Comparison of ENCODE assay signal across 9 cellular contexts in the genomic region with DNA sequence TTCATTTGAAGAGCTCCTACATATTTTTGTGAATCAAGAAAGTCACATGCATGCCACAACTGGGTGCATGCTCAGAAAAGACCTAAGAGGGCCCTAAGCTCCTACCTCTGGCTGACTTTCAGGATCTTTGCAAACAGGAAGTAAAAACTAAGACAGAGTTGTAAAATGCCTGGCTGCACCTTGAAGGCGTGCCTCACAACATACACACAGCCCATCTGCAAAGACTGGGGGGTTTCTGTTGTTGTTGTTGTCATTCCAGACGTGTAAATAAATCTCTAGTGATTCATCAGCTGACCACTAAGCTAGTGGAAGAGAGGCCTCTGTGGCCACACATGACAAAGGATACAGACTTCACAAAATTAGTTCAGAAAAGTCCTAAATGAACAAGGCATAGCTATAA. TPM values are rescaled to one million over a fixed set of nuclear protein-coding genes. Genes with fewer than 3 reads are reported as not detected.
DNase-seq lines count a peak whose midpoint lies in the region; ATAC-seq, FAIRE-seq and TF ChIP-seq lines count a peak whose summit lies in the region.
"Had no signal": no experiment of that assay in that cellular context is flagged by ENCODE, and none has a peak within 500 bp of the region (broad histone marks: within the 10 kb centered on the region; RNA-seq: fewer than 3 reads in every experiment).

No MANE protein-coding gene starts in this region.

- H2AFZ ChIP-seq in GM23248 = no peak overlapping the region
- H2AFZ ChIP-seq in MM.1S (ENCODE audit: low read length) = no peak overlapping the region

- DNase-seq in GM12891 (ENCODE audit: insufficient read length, low spot score) (peak; percentile 14), GM23248 (peak; percentile 27), MM.1S (peak; percentile 11), lower lobe of right lung (no peak), left ventricle myocardium superior (no peak), DMS153 (lab: John Stamatoyannopoulos, UW) (no peak), COR-L47 (lab: John Stamatoyannopoulos, UW) (no peak)
- no peak for DNase-seq in activated effector memory CD4-positive, alpha-beta T cell treated with Interleukin-2 at 50 U/mL for 16 hours

- H3K79me2 ChIP-seq in GM23248 (ENCODE audit: insufficient read depth) (peaks cover 96% of the 10 kb centered on the region), MM.1S (ENCODE audit: low read length) (peaks cover 71% of the 10 kb centered on the region)

- ATAC-seq in lower lobe of right lung (peak; percentile 53 to 68), left ventricle myocardium superior (no peak)

- peak; percentile 88 for FAIRE-seq in GM12891 (lab: Jason Lieb, UNC)
- FAIRE-seq: colon had no signal

- H3K36me3 ChIP-seq in GM23248 (ENCODE audit: low read depth) = peaks cover 5% of the 10 kb centered on the region; the same call in 1 of the 2 replicates
- H3K36me3 ChIP-seq in MM.1S (replicated peaks; ENCODE audit: insufficient read depth, low read length) = no peaks in the 10 kb centered on the region
- H3K36me3 ChIP-seq in lower lobe of right lung = no peaks in the 10 kb centered on the region

- no peak overlapping the region for H3K27ac ChIP-seq in GM23248
- H3K27ac ChIP-seq in MM.1S (ENCODE audit: low read length) = peak overlapping the region; percentile 3; the same call in 1 of the 2 replicates
- H3K27ac ChIP-seq in lower lobe of right lung = peak overlapping the region; percentile 37

- WGBS in GM23248 (ENCODE audit: low coverage in 1 of 2, low lambda C conversion rate in 2 of 2, missing lambda C conversion rate in 2 of 2), 2 experiments = 47 to 50% methylated on average over 2 of the region's 2 CpGs

- peaks cover 48% of the 10 kb centered on the region for H3F3A ChIP-seq in GM23248 (ENCODE audit: insufficient read depth)
- no peaks in the 10 kb centered on the region for H3F3A ChIP-seq in MM.1S (ENCODE audit: insufficient read depth, low read length)

- H3K27me3 ChIP-seq in GM23248 (replicated peaks; ENCODE audit: insufficient read depth) (no peaks in the 10 kb centered on the region), MM.1S (replicated peaks; ENCODE audit: insufficient read depth, low read length) (no peaks in the 10 kb centered on the region), lower lobe of right lung (ENCODE audit: low read depth) (no peaks in the 10 kb centered on the region)

- H3K9me3 ChIP-seq in GM23248 (ENCODE audit: low read depth) = no peaks in the 10 kb centered on the region
- H3K9me3 ChIP-seq in MM.1S (replicated peaks; ENCODE audit: insufficient read depth, low read length) = no peaks in the 10 kb centered on the region
- no peaks in the 10 kb centered on the region for H3K9me3 ChIP-seq in lower lobe of right lung

- H3K4me2 ChIP-seq in GM23248 (ENCODE audit: unreplicated experiment) (no peak overlapping the region), MM.1S (ENCODE audit: low read depth, low read length) (peak overlapping the region; percentile 2; the same call in 1 of the 2 replicates)

- no peak for TF ChIP-seq POLR2A in GM12891 (IDR thresholded peaks at IDR 0.05; ENCODE audit: low read depth, low read length)

- intact Hi-C loops in lower lobe of right lung (cut with DNase I) = no loop called here
- intact Hi-C loops in left ventricle myocardium superior (cut with micrococcal nuclease) = no loop called here

- H3K4me3 ChIP-seq in GM23248 = no peak overlapping the region
- H3K4me3 ChIP-seq in MM.1S (ENCODE audit: low read length) = no peak overlapping the region
- H3K4me3 ChIP-seq in lower lobe of right lung = no peak overlapping the region

- H4K20me1 ChIP-seq in GM23248 (ENCODE audit: insufficient read depth) (peaks cover 16% of the 10 kb centered on the region; the same call in 1 of the 2 replicates), MM.1S (ENCODE audit: insufficient read depth, low read length) (no peaks in the 10 kb centered on the region)

- H3K9me2 ChIP-seq in GM23248 (ENCODE audit: insufficient read depth) (no peaks in the 10 kb centered on the region), MM.1S (replicated peaks; ENCODE audit: insufficient read depth, low read length) (no peaks in the 10 kb centered on the region)

- in situ Hi-C loops in GM23248 (cut with MboI) = no loop called here

- H3K4me1 ChIP-seq in GM23248 (ENCODE audit: insufficient read depth) (peaks cover 49% of the 10 kb centered on the region), MM.1S (ENCODE audit: low read length) (peaks cover 11% of the 10 kb centered on the region), lower lobe of right lung (peaks cover 44% of the 10 kb centered on the region)

- TF ChIP-seq CTCF in MM.1S (IDR thresholded peaks at IDR 0.05; ENCODE audit: low read length) = no peak
- no peak for TF ChIP-seq CTCF in lower lobe of right lung (IDR thresholded peaks at IDR 0.05)

- no peak overlapping the region for H3K9ac ChIP-seq in GM23248
- no peak overlapping the region for H3K9ac ChIP-seq in MM.1S (ENCODE audit: low read length)

TF ChIP-seq in GM12891, 5 proteins besides CTCF, POLR2A, EP300 and RAD21:
- no peak for TF ChIP-seq PAX5 (IDR thresholded peaks at IDR 0.05; ENCODE audit: insufficient read depth, low read length, severe bottlenecking)
- no peak for TF ChIP-seq POLR2AphosphoS5 (IDR thresholded peaks at IDR 0.05; ENCODE audit: low read depth, low read length)
- no peak for TF ChIP-seq POU2F2 (IDR thresholded peaks at IDR 0.05; ENCODE audit: low read depth, low read length)
- TF ChIP-seq TAF1 (IDR thresholded peaks at IDR 0.05; ENCODE audit: low read depth, low read length) = no peak

RNA-seq across cellular contexts. Expression of a gene that starts 31.8 kb away (rescaled TPM):
- 5.2 TPM for polyA plus RNA-seq in GM12891 (2012; ENCODE audit: low read depth, missing spikeins)
- total RNA-seq in GM23248 (2014; rRNA removed; shearing (Covaris generic)) = 19.1 and 21.1 TPM in 2 replicates
- 6.6 and 6.8 TPM in 2 replicates for polyA plus RNA-seq in GM23248 (2016; fragmentation: Nextera tagmentation; extraction: Ambion mirVana)
- total RNA-seq in lower lobe of right lung (32.0 TPM), left ventricle myocardium superior (11.5 TPM)

Comparison
In these comparisons a context has a peak if more than half of its experiments do, and no peak if none do; other contexts are left out.
1. DNase-seq: peak in GM12891 (single experiment), GM23248 (single experiment) and MM.1S (single experiment); none in lower lobe of right lung (single experiment), left ventricle myocardium superior (single experiment), DMS153 (single experiment), COR-L47 (single experiment) and activated effector memory CD4-positive, alpha-beta T cell treated with Interleukin-2 at 50 U/mL for 16 hours (single experiment).